20 cellular contexts compared by ENCODE assay signal in genomic region chr4:20831746-20832145, GRCh38.
A peak's percentile ranks its signal among the peaks of the same experiment; 100 is the strongest.
DNase-seq lines count a peak whose midpoint lies in the region; TF ChIP-seq lines count a peak whose summit lies in the region.
"Had no signal": no experiment of that assay in that cellular context is flagged by ENCODE, and none has a peak within 500 bp of the region (broad histone marks: within the 10 kb centered on the region; RNA-seq: fewer than 3 reads in every experiment).

No MANE protein-coding gene starts in this region.

- CTCF ChIA-PET in GM10248 (lab: Yijun Ruan, JAX), result no interaction called here

- no peaks in the 10 kb centered on the region for H4K20me1 ChIP-seq in BLaER1 treated with 17β-estradiol and CSF1 and Interleukin-3, amounts not matched to agents 10 nM and 100 nM

- 54 to 77% methylated on average over 1 of the region's 1 CpG for WGBS in lower leg skin, 2 donors

- H3K4me2 ChIP-seq in BLaER1 treated with 17β-estradiol and CSF1 and Interleukin-3, amounts not matched to agents 10 nM and 100 nM, result peak overlapping the region in 6 of 11 experiments; percentile 4 to 68 (median 39); a peak in 10 of 22 replicates
- H3K4me2 ChIP-seq: GM23338 had no signal

- H3K27ac ChIP-seq in BLaER1 treated with 17β-estradiol and CSF1 and Interleukin-3, amounts not matched to agents 10 nM and 100 nM, result peak overlapping the region in 1 of 11 experiments; percentile 61; a peak in 2 of 22 replicates
- H3K27ac ChIP-seq: Peyer's patch, SJCRH30 had no signal

- no peak overlapping the region for H3K9ac ChIP-seq in BLaER1 treated with 17β-estradiol and CSF1 and Interleukin-3, amounts not matched to agents 10 nM and 100 nM

- H3K27ac Mint-ChIP-seq in HFFc6, result peak overlapping the region; percentile 71
- H3K27ac Mint-ChIP-seq: B cell, GM23338, T-cell had no signal

- H3K4me3 Mint-ChIP-seq in HFFc6, result no peak overlapping the region; the same call in 1 of the 2 replicates
- H3K4me3 Mint-ChIP-seq: B cell, GM23338, T-cell had no signal

- no peaks in the 10 kb centered on the region for H3K9me3 ChIP-seq in BLaER1 treated with 17β-estradiol and CSF1 and Interleukin-3, amounts not matched to agents 10 nM and 100 nM (replicated peaks in 1 of 11)
- H3K9me3 ChIP-seq: HAP-1, Peyer's patch, SJCRH30 had no signal

- H3K27me3 ChIP-seq in BLaER1 treated with 17β-estradiol and CSF1 and Interleukin-3, amounts not matched to agents 10 nM and 100 nM, result no peaks in the 10 kb centered on the region
- H3K27me3 ChIP-seq: Peyer's patch, SJCRH30 had no signal

- in situ Hi-C loops in astrocyte of the cerebellum (cut with HindIII; ENCODE audit: low sequenced_read_pairs), result no loop called here

- peaks cover 40% of the 10 kb centered on the region for H3K4me1 Mint-ChIP-seq in HFFc6 (ENCODE audit: low read depth)
- H3K4me1 Mint-ChIP-seq: B cell, GM23338 had no signal

- H3K9me3 Mint-ChIP-seq in HFFc6, result no peaks in the 10 kb centered on the region
- H3K9me3 Mint-ChIP-seq: GM23338 had no signal

- no peak for TF ChIP-seq POLR2A in lower leg skin (IDR thresholded peaks at IDR 0.05)

- peaks cover 0 to 36% (median 4%) of the 10 kb centered on the region in 10 experiments; a peak in 9 of 20 replicates for H3K4me1 ChIP-seq in BLaER1 treated with 17β-estradiol and CSF1 and Interleukin-3, amounts not matched to agents 10 nM and 100 nM
- H3K4me1 ChIP-seq: HAP-1, Peyer's patch, SJCRH30 had no signal

- no peaks in the 10 kb centered on the region for H3K36me3 Mint-ChIP-seq in HFFc6 (ENCODE audit: low read depth)
- H3K36me3 Mint-ChIP-seq: T-cell had no signal

- H3K36me3 ChIP-seq in BLaER1 treated with 17β-estradiol and CSF1 and Interleukin-3, amounts not matched to agents 10 nM and 100 nM, result no peaks in the 10 kb centered on the region
- H3K36me3 ChIP-seq: HAP-1, Peyer's patch, SJCRH30 had no signal

- no peaks in the 10 kb centered on the region for H3K27me3 Mint-ChIP-seq in HFFc6 (ENCODE audit: insufficient read depth)
- H3K27me3 Mint-ChIP-seq: B cell, T-cell had no signal

- no peak overlapping the region for H3K4me3 ChIP-seq in BLaER1 treated with 17β-estradiol and CSF1 and Interleukin-3, amounts not matched to agents 10 nM and 100 nM
- no peak overlapping the region for H3K4me3 ChIP-seq in astrocyte of the cerebellum (ENCODE audit: low read depth, low read length)
- H3K4me3 ChIP-seq in lower leg skin (ENCODE audit: low read depth, poor library complexity, severe bottlenecking), result no peak overlapping the region
- H3K4me3 ChIP-seq: GM12878, GM23338, HAP-1, Peyer's patch, SJCRH30 had no signal

- intact Hi-C loops in lower leg skin (cut with DNase I; ENCODE audit: low total_unique reads), result no loop called here

- POLR2A ChIA-PET in GM10248 (lab: Yijun Ruan, JAX), result no interaction called here

- no peak for DNase-seq in HFFc6
- peak; percentile 11 for DNase-seq in astrocyte of the cerebellum (ENCODE audit: low read depth)
- DNase-seq in iris pigment epithelial cell (ENCODE audit: low read depth), result peak; percentile 54
- DNase-seq in lower leg skin (ENCODE audit: low spot score in 2 of 2), result no peak
- DNase-seq in GM10248 (ENCODE audit: extremely low spot score), result no peak
- no peak for DNase-seq in NCI-H187 treated with DMSO at 0.1 percent for 48 hours (lab: John Stamatoyannopoulos, UW)
- DNase-seq: DMS53, Karpas-422, NCI-H1436 treated with DMSO at 0.1 percent for 48 hours, NCI-H2029, NCI-H524 treated with DMSO at 0.1 percent for 48 hours, NCI-H82, Peyer's patch, SJCRH30, T-cell had no signal

- TF ChIP-seq CTCF in HFFc6 (IDR thresholded peaks at IDR 0.05) (no peak), astrocyte of the cerebellum (IDR thresholded peaks at IDR 0.05; ENCODE audit: low read depth, low read length, missing control alignments) (no peak), lower leg skin (IDR thresholded peaks at IDR 0.05) (no peak), GM10248 (IDR thresholded peaks at IDR 0.05; ENCODE audit: control extremely low read depth, extremely low read depth, low read depth, missing control alignments) (no peak)

Comparison
In these comparisons a context has a peak if more than half of its experiments do, and no peak if none do; other contexts are left out.
1. DNase-seq: peak in astrocyte of the cerebellum (single experiment) and iris pigment epithelial cell (single experiment); none in HFFc6 (single experiment), lower leg skin (0 of 2), GM10248 (single experiment) and NCI-H187 treated with DMSO at 0.1 percent for 48 hours (single experiment).